ENCODE assay signal across 11 cellular contexts in the genomic region with DNA sequence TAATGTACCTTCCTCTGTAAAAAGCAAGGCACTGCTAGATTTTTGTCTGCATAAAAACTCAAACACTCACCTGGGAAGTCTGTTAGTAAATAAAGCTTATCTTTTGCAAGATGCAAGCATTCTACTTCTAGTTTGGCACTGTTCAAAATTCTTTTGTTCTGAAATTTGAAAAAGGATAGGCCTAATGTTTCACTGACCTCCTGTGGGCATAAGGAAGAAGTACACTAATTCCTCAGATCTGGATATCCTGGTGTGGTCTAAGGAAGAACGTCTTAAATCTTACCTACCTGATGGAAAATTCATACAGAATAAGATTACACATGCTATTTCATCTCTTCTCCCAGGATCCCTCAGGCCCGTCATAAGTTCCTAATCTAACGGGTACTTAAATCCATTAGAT.
DNase-seq lines count a peak whose midpoint lies in the region; ATAC-seq and TF ChIP-seq lines count a peak whose summit lies in the region.
"Had no signal": no experiment of that assay in that cellular context is flagged by ENCODE, and none has a peak within 500 bp of the region (broad histone marks: within the 10 kb centered on the region; RNA-seq: fewer than 3 reads in every experiment).

No MANE protein-coding gene starts in this region.

- H3K9ac ChIP-seq in OCI-LY3 (ENCODE audit: low read length): no peak overlapping the region

- peaks cover under 1% of the 10 kb centered on the region for H3K36me3 ChIP-seq in OCI-LY3 (replicated peaks; ENCODE audit: low read depth, low read length)

- no peak overlapping the region for H3K4me2 ChIP-seq in OCI-LY3 (ENCODE audit: low read length)

- H3K4me3 ChIP-seq in OCI-LY3 (ENCODE audit: low read length): no peak overlapping the region

- H3K4me1 ChIP-seq in OCI-LY3 (ENCODE audit: low read length): peaks cover 24% of the 10 kb centered on the region

- DNase-seq in NCI-H1105 treated with DMSO at 0.1 percent for 48 hours (lab: John Stamatoyannopoulos, UW): peak; percentile 18
- no peak for DNase-seq in NCI-H1105 (lab: John Stamatoyannopoulos, UW)
- peak; percentile 51 for DNase-seq in renal cortical epithelial cell (ENCODE audit: low read depth)
- no peak for DNase-seq in SKM-1 (lab: John Stamatoyannopoulos, UW; ENCODE audit: unreplicated experiment)
- DNase-seq in cortex of kidney (lab: John Stamatoyannopoulos, UW): no peak
- no peak for DNase-seq in stimulated activated naive CD8-positive, alpha-beta T cell treated with anti-CD3 and anti-CD28 coated beads, Interleukin-15, amount 100 ng/mL, for 72 hours
- DNase-seq: activated CD4-positive, alpha-beta T cell treated with anti-CD3 and anti-CD28 coated beads for 1 hour; NCI-H187 had no signal

- H3K27me3 ChIP-seq in OCI-LY3 (ENCODE audit: low read depth, low read length): no peaks in the 10 kb centered on the region

- ATAC-seq in esophagus mucosa: peak; percentile 59
- no peak for ATAC-seq in stimulated activated naive CD8-positive, alpha-beta T cell treated with anti-CD3 and anti-CD28 coated beads, Interleukin-15, amount 100 ng/mL, for 72 hours

- no peak overlapping the region for H3K4me3 Mint-ChIP-seq in stimulated activated naive CD8-positive, alpha-beta T cell treated with anti-CD3 and anti-CD28 coated beads, Interleukin-15, amount 100 ng/mL, for 72 hours
- H3K4me3 Mint-ChIP-seq: central memory CD8-positive, alpha-beta T cell had no signal

- H3K27ac ChIP-seq in OCI-LY3 (ENCODE audit: low read length): no peak overlapping the region

- H3K79me2 ChIP-seq in OCI-LY3 (ENCODE audit: low read length): no peaks in the 10 kb centered on the region

- H3K27ac Mint-ChIP-seq in stimulated activated naive CD8-positive, alpha-beta T cell treated with anti-CD3 and anti-CD28 coated beads, Interleukin-15, amount 100 ng/mL, for 72 hours: no peak overlapping the region

- H2AFZ ChIP-seq in OCI-LY3 (ENCODE audit: low read depth, low read length): no peak overlapping the region

- peaks cover 15% of the 10 kb centered on the region for H3K27me3 Mint-ChIP-seq in stimulated activated naive CD8-positive, alpha-beta T cell treated with anti-CD3 and anti-CD28 coated beads, Interleukin-15, amount 100 ng/mL, for 72 hours

- peak; percentile 33; the same call in 1 of the 2 replicates for TF ChIP-seq CTCF in OCI-LY3 (IDR thresholded peaks at IDR 0.05; ENCODE audit: low read depth, low read length)

- H3K4me1 Mint-ChIP-seq in stimulated activated naive CD8-positive, alpha-beta T cell treated with anti-CD3 and anti-CD28 coated beads, Interleukin-15, amount 100 ng/mL, for 72 hours: no peaks in the 10 kb centered on the region
- H3K4me1 Mint-ChIP-seq: central memory CD8-positive, alpha-beta T cell had no signal

- H3K9me3 ChIP-seq in OCI-LY3 (ENCODE audit: insufficient read depth, low read length): no peaks in the 10 kb centered on the region

- no peaks in the 10 kb centered on the region for H4K20me1 ChIP-seq in OCI-LY3 (ENCODE audit: insufficient read depth, low read length)

- peaks cover 6 to 9% of the 10 kb centered on the region in 2 donors for H3K9me3 Mint-ChIP-seq in stimulated activated naive CD8-positive, alpha-beta T cell treated with anti-CD3 and anti-CD28 coated beads, Interleukin-15, amount 100 ng/mL, for 72 hours

Comparison
In these comparisons a context has a peak if more than half of its experiments do, and no peak if none do; other contexts are left out.
1. DNase-seq: peak in NCI-H1105 treated with DMSO at 0.1 percent for 48 hours (single experiment) and renal cortical epithelial cell (single experiment); none in NCI-H1105 (single experiment), SKM-1 (single experiment), cortex of kidney (single experiment) and stimulated activated naive CD8-positive, alpha-beta T cell treated with anti-CD3 and anti-CD28 coated beads, Interleukin-15, amount 100 ng/mL, for 72 hours (0 of 2).